Comparison of ENCODE assay signal across 8 cellular contexts in genomic region chr1:161164901-161165620, GRCh38. TPM values are rescaled to one million over a fixed set of nuclear protein-coding genes. Genes with fewer than 3 reads are reported as not detected.
DNase-seq lines count a peak whose midpoint lies in the region; ATAC-seq and TF ChIP-seq lines count a peak whose summit lies in the region.

No MANE protein-coding gene starts in this region.

- DNase-seq in activated T-cell treated with anti-CD3 and anti-CD28 coated beads, Interleukin-2, amount 50 U/mL, for 24 hours: no peak
- DNase-seq in activated T-cell treated with anti-CD3 and anti-CD28 coated beads, Interleukin-2, amount 50 U/mL, for 1 hour: no peak
- DNase-seq in astrocyte of the cerebellum (ENCODE audit: low read depth): no peak
- DNase-seq in activated gamma-delta T cell treated with Interleukin-2 at 50 U/mL for 16 hours: no peak
- DNase-seq in stimulated activated CD8-positive, alpha-beta memory T cell treated with anti-CD3 and anti-CD28 coated beads, Interleukin-4, amount 100 ng/mL, for 48 hours: no peak

- no peaks in the 10 kb centered on the region for H3K27me3 Mint-ChIP-seq in activated T-cell treated with anti-CD3 and anti-CD28 coated beads, Interleukin-2, amount 50 U/mL, for 24 hours

- 68% methylated on average over 14 of the region's 14 CpGs for WGBS in liver
- 80% methylated on average over 14 of the region's 14 CpGs for WGBS in thymus

- no peak for TF ChIP-seq RAD21 in liver (IDR thresholded peaks at IDR 0.05)

- no peaks in the 10 kb centered on the region for H3K9me3 Mint-ChIP-seq in activated T-cell treated with anti-CD3 and anti-CD28 coated beads, Interleukin-2, amount 50 U/mL, for 24 hours

- peaks cover 69% of the 10 kb centered on the region for H3K4me1 Mint-ChIP-seq in activated T-cell treated with anti-CD3 and anti-CD28 coated beads, Interleukin-2, amount 50 U/mL, for 24 hours (ENCODE audit: low read depth)

- H3K36me3 Mint-ChIP-seq in activated T-cell treated with anti-CD3 and anti-CD28 coated beads, Interleukin-2, amount 50 U/mL, for 24 hours (ENCODE audit: low read depth): peaks cover 79% of the 10 kb centered on the region

- peak overlapping the region; percentile 88 for H3K4me3 Mint-ChIP-seq in activated T-cell treated with anti-CD3 and anti-CD28 coated beads, Interleukin-2, amount 50 U/mL, for 24 hours

- H3K27ac ChIP-seq in liver (ENCODE audit: low read depth in 1 of 2, low read length in 2 of 2): peak overlapping the region; percentile 59 to 79
- H3K27ac ChIP-seq in thymus (ENCODE audit: low read depth): no peak overlapping the region

- ATAC-seq in GM18907 (IDR thresholded peaks at IDR 0.05; ENCODE audit: unreplicated experiment): no peak

- peak overlapping the region in 1 of 2 donors; percentile 74 for H3K9ac ChIP-seq in liver (ENCODE audit: low read depth in 1 of 2, low read length in 2 of 2)

- H3K27ac Mint-ChIP-seq in activated T-cell treated with anti-CD3 and anti-CD28 coated beads, Interleukin-2, amount 50 U/mL, for 24 hours: peak overlapping the region; percentile 97

- H3K27me3 ChIP-seq in liver (ENCODE audit: control insufficient read depth in 4 of 4, insufficient read depth in 4 of 4, low read length in 3 of 4) (no peaks in the 10 kb centered on the region), thymus (ENCODE audit: control insufficient read depth, insufficient read depth) (no peaks in the 10 kb centered on the region)

- peaks cover 10 to 39% (median 27%) of the 10 kb centered on the region in 4 donors for H3K4me1 ChIP-seq in liver (ENCODE audit: control insufficient read depth in 4 of 4, insufficient read depth in 4 of 4, low read length in 3 of 4)
- peaks cover 16% of the 10 kb centered on the region for H3K4me1 ChIP-seq in thymus (ENCODE audit: control insufficient read depth, insufficient read depth, low read length)

- H3K9me3 ChIP-seq in liver (ENCODE audit: control insufficient read depth in 4 of 4, low read length in 3 of 4): no peaks in the 10 kb centered on the region
- H3K9me3 ChIP-seq in thymus (ENCODE audit: control insufficient read depth): no peaks in the 10 kb centered on the region

- H3K4me3 ChIP-seq in astrocyte of the cerebellum (ENCODE audit: low read depth, low read length): peak overlapping the region; percentile 83
- H3K4me3 ChIP-seq in liver (ENCODE audit: low read depth in 1 of 3, low read length in 3 of 3): peak overlapping the region in 1 of 3 donors; percentile 67
- peak overlapping the region; percentile 62 for H3K4me3 ChIP-seq in thymus (ENCODE audit: low read length)

- in situ Hi-C loops in astrocyte of the cerebellum (cut with HindIII; ENCODE audit: low sequenced_read_pairs): no loop called here

- TF ChIP-seq CTCF in astrocyte of the cerebellum (IDR thresholded peaks at IDR 0.05; ENCODE audit: low read depth, low read length, missing control alignments): no peak
- TF ChIP-seq CTCF in liver (IDR thresholded peaks at IDR 0.05; ENCODE audit: low read depth, low read length, missing input control): no peak

- H3K36me3 ChIP-seq in liver (ENCODE audit: control insufficient read depth in 4 of 4, insufficient read depth in 3 of 4, low read depth in 1 of 4, low read length in 3 of 4) (peaks cover 0 to 24% (median 8%) of the 10 kb centered on the region in 4 donors), thymus (ENCODE audit: control insufficient read depth, insufficient read depth) (peaks cover 34% of the 10 kb centered on the region)

TF ChIP-seq in liver, 16 proteins besides CTCF, POLR2A, EP300 and RAD21:
- TF ChIP-seq HNF4G (IDR thresholded peaks at IDR 0.05): no peak
- TF ChIP-seq TAF1 (conservative IDR thresholded peaks at IDR 0.05): no peak
- no peak for TF ChIP-seq JUND (IDR thresholded peaks at IDR 0.05)
- TF ChIP-seq, protein P1, sequence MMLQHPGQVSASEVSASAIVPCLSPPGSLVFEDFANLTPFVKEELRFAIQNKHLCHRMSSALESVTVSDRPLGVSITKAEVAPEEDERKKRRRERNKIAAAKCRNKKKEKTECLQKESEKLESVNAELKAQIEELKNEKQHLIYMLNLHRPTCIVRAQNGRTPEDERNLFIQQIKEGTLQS (IDR thresholded peaks at IDR 0.05): no peak

RNA-seq across cellular contexts. Expression of gene PPOX, which starts 1.2 kb away (rescaled TPM):
- 100 to 1,000 TPM in 1 of 2 donors, 1 to 10 TPM in 1; 6.2 to 106 TPM for total RNA-seq in liver
- 1 to 10 TPM; 6.2 to 9.6 TPM for polyA plus RNA-seq in liver
- polyA plus RNA-seq in thymus: 50.4 TPM

RNA-seq across cellular contexts. Expression of gene USP21, which starts 5.8 kb away (rescaled TPM):
- 1 to 10 TPM; 7.2 to 9.0 TPM for total RNA-seq in liver
- polyA plus RNA-seq in liver (1 to 10 TPM; 4.1 to 5.8 TPM), thymus (23.4 TPM)

RNA-seq across cellular contexts. Expression of gene UFC1, which starts 11.3 kb away (rescaled TPM):
- 10 to 100 TPM; 34.2 to 44.1 TPM for total RNA-seq in liver
- polyA plus RNA-seq in liver (10 to 100 TPM; 42.5 to 47.5 TPM), thymus (118 TPM)

RNA-seq across cellular contexts. Expression of gene B4GALT3, which starts 12.2 kb away (rescaled TPM):
- 10 to 100 TPM; 13.1 to 23.8 TPM for total RNA-seq in liver
- polyA plus RNA-seq in liver (10 to 100 TPM; 14.0 to 15.4 TPM), thymus (32.0 TPM)

RNA-seq across cellular contexts. Expression of gene DEDD, which starts 32.6 kb away (rescaled TPM):
- 10 to 100 TPM; 13.8 to 16.7 TPM for total RNA-seq in liver
- polyA plus RNA-seq in liver (10 to 100 TPM; 15.2 to 17.7 TPM), thymus (24.8 TPM)
